ENCODE assay signal across 1 cellular context in the genomic region with DNA sequence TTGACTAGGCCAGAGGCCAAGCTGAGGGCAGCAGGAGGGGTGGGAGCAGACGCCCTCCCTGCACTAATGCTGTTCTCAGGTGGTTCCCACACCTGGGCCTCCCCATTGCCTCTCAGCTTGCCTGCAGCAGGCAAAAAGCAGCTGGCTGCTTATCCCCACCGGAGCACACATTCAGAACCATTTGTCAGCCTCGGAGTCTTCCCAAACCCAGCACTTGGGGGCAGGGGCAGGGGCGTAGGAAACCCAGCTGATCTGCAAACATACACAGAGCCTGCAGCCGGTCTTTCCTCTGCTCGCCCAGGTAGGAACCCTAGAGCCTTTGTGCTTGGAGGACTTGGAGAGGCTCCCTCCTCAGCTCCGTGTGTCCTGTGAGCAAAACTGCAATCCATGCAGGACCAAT.
TF ChIP-seq lines count a peak whose summit lies in the region.

No MANE protein-coding gene starts in this region.

TF ChIP-seq in GM23338, 12 proteins besides CTCF, POLR2A, EP300 and RAD21 (continued from another document):
- TF ChIP-seq, protein P1, sequence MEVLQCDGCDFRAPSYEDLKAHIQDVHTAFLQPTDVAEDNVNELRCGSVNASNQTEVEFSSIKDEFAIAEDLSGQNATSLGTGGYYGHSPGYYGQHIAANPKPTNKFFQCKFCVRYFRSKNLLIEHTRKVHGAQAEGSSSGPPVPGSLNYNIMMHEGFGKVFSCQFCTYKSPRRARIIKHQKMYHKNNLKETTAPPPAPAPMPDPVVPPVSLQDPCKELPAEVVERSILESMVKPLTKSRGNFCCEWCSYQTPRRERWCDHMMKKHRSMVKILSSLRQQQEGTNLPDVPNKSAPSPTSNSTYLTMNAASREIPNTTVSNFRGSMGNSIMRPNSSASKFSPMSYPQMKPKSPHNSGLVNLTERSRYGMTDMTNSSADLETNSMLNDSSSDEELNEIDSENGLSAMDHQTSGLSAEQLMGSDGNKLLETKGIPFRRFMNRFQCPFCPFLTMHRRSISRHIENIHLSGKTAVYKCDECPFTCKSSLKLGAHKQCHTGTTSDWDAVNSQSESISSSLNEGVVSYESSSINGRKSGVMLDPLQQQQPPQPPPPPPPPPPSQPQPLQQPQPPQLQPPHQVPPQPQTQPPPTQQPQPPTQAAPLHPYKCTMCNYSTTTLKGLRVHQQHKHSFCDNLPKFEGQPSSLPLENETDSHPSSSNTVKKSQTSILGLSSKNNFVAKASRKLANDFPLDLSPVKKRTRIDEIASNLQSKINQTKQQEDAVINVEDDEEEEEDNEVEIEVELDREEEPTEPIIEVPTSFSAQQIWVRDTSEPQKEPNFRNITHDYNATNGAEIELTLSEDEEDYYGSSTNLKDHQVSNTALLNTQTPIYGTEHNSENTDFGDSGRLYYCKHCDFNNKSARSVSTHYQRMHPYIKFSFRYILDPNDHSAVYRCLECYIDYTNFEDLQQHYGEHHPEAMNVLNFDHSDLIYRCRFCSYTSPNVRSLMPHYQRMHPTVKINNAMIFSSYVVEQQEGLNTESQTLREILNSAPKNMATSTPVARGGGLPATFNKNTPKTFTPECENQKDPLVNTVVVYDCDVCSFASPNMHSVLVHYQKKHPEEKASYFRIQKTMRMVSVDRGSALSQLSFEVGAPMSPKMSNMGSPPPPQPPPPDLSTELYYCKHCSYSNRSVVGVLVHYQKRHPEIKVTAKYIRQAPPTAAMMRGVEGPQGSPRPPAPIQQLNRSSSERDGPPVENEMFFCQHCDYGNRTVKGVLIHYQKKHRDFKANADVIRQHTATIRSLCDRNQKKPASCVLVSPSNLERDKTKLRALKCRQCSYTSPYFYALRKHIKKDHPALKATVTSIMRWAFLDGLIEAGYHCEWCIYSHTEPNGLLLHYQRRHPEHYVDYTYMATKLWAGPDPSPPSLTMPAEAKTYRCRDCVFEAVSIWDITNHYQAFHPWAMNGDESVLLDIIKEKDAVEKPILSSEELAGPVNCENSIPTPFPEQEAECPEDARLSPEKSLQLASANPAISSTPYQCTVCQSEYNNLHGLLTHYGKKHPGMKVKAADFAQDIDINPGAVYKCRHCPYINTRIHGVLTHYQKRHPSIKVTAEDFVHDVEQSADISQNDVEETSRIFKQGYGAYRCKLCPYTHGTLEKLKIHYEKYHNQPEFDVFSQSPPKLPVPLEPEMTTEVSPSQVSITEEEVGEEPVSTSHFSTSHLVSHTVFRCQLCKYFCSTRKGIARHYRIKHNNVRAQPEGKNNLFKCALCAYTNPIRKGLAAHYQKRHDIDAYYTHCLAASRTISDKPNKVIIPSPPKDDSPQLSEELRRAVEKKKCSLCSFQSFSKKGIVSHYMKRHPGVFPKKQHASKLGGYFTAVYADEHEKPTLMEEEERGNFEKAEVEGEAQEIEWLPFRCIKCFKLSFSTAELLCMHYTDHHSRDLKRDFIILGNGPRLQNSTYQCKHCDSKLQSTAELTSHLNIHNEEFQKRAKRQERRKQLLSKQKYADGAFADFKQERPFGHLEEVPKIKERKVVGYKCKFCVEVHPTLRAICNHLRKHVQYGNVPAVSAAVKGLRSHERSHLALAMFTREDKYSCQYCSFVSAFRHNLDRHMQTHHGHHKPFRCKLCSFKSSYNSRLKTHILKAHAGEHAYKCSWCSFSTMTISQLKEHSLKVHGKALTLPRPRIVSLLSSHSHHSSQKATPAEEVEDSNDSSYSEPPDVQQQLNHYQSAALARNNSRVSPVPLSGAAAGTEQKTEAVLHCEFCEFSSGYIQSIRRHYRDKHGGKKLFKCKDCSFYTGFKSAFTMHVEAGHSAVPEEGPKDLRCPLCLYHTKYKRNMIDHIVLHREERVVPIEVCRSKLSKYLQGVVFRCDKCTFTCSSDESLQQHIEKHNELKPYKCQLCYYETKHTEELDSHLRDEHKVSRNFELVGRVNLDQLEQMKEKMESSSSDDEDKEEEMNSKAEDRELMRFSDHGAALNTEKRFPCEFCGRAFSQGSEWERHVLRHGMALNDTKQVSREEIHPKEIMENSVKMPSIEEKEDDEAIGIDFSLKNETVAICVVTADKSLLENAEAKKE (CRISPR knock-in tag; IDR thresholded peaks at IDR 0.05): no peak
- TF ChIP-seq ZNF114 (CRISPR knock-in tag; IDR thresholded peaks at IDR 0.05) (no peak), EZH2phosphoT487 (IDR thresholded peaks at IDR 0.05; ENCODE audit: unreplicated experiment) (no peak), NANOG (IDR thresholded peaks at IDR 0.05; ENCODE audit: borderline replicate concordance) (no peak), ZNF331 (CRISPR knock-in tag; IDR thresholded peaks at IDR 0.05; ENCODE audit: low read depth) (no peak), STAT1 (IDR thresholded peaks at IDR 0.05; ENCODE audit: unreplicated experiment) (no peak), CREB1 (CRISPR knock-in tag; IDR thresholded peaks at IDR 0.05; ENCODE audit: low read depth) (no peak), POLR2AphosphoS5 (IDR thresholded peaks at IDR 0.05; ENCODE audit: low read depth) (no peak), EZH2 (IDR thresholded peaks at IDR 0.05; ENCODE audit: low read depth, unreplicated experiment) (no peak)
- TF ChIP-seq, protein P2, sequence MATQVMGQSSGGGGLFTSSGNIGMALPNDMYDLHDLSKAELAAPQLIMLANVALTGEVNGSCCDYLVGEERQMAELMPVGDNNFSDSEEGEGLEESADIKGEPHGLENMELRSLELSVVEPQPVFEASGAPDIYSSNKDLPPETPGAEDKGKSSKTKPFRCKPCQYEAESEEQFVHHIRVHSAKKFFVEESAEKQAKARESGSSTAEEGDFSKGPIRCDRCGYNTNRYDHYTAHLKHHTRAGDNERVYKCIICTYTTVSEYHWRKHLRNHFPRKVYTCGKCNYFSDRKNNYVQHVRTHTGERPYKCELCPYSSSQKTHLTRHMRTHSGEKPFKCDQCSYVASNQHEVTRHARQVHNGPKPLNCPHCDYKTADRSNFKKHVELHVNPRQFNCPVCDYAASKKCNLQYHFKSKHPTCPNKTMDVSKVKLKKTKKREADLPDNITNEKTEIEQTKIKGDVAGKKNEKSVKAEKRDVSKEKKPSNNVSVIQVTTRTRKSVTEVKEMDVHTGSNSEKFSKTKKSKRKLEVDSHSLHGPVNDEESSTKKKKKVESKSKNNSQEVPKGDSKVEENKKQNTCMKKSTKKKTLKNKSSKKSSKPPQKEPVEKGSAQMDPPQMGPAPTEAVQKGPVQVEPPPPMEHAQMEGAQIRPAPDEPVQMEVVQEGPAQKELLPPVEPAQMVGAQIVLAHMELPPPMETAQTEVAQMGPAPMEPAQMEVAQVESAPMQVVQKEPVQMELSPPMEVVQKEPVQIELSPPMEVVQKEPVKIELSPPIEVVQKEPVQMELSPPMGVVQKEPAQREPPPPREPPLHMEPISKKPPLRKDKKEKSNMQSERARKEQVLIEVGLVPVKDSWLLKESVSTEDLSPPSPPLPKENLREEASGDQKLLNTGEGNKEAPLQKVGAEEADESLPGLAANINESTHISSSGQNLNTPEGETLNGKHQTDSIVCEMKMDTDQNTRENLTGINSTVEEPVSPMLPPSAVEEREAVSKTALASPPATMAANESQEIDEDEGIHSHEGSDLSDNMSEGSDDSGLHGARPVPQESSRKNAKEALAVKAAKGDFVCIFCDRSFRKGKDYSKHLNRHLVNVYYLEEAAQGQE (IDR thresholded peaks at IDR 0.05; ENCODE audit: unreplicated experiment): no peak
- TF ChIP-seq, protein P3, sequence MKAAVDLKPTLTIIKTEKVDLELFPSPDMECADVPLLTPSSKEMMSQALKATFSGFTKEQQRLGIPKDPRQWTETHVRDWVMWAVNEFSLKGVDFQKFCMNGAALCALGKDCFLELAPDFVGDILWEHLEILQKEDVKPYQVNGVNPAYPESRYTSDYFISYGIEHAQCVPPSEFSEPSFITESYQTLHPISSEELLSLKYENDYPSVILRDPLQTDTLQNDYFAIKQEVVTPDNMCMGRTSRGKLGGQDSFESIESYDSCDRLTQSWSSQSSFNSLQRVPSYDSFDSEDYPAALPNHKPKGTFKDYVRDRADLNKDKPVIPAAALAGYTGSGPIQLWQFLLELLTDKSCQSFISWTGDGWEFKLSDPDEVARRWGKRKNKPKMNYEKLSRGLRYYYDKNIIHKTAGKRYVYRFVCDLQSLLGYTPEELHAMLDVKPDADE (IDR thresholded peaks at IDR 0.05): no peak
